Comparison of ENCODE assay signal across 1 cellular context in the genomic region with DNA sequence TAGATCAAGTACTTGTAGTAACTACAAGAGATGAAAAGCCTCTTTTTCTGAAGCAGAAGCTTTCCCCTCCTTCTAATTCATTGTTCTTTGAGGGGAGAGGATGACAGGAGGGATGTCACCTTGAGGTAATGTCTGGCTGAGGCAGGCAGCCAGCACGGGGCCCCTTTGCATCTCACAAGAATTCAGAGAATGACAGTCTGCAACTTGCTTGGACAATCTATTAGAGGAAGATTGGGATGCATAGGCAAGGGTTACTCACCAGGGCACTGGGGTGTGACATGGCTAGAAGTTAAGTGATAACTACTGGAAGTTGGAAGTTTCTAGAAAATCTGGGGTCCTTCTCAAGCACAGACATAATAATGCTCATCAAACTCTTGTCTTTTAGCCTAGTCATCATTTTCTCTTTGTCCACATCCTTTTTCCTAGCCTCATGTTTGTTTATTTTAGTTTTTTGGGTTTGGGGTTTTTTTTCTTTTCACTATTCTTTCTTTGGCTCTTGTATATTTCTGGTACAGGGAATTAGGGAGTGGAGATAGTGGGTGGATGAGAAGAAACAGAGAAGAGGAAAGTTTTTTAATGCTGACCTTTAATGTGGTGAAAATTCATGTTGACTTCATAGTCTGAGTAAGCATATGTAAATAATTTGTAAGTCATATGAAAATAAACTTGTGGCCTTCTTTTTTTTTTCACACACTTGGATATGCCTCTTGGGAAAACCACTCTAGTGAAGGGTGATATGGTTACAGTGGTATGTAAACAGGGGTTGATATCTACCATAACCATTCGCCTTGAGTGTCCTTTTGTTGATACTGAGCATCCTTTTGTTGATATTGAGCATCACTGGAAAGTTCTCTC.
TF ChIP-seq lines count a peak whose summit lies in the region.

No MANE protein-coding gene starts in this region.

TF ChIP-seq in HepG2, 621 proteins besides CTCF, POLR2A, EP300 and RAD21:
- TF ChIP-seq MAFK (conservative IDR thresholded peaks at IDR 0.05 in 1 of 2, IDR thresholded peaks at IDR 0.05 in 1 of 2; ENCODE audit: low read length in 2 of 2): peak; percentile 94 to 96
- no peak for TF ChIP-seq ZNF350 (CRISPR knock-in tag; IDR thresholded peaks at IDR 0.05; ENCODE audit: borderline replicate concordance, low read depth)
- TF ChIP-seq MAFF (IDR thresholded peaks at IDR 0.05; ENCODE audit: low read depth, low read length): peak; percentile 96
- no peak for TF ChIP-seq CCDC6 (CRISPR knock-in tag; IDR thresholded peaks at IDR 0.05)
- TF ChIP-seq ZMAT3 (CRISPR knock-in tag; conservative IDR thresholded peaks at IDR 0.05): no peak
